Comparison of ENCODE assay signal across 3 cellular contexts in genomic region chr10:99419688-99420087, GRCh38.
"Had no signal": no experiment of that assay in that cellular context is flagged by ENCODE, and none has a peak within 500 bp of the region (broad histone marks: within the 10 kb centered on the region; RNA-seq: fewer than 3 reads in every experiment).

No MANE protein-coding gene starts in this region.

- H3K4me3 ChIP-seq: GM12878 had no signal

- DNase-seq: GDM1, GF-D8 had no signal

- ATAC-seq: GM12878 had no signal
